ENCODE assay signal across 12 cellular contexts in genomic region chr4:147755567-147756295, GRCh38. TPM values are rescaled to one million over a fixed set of nuclear protein-coding genes. Genes with fewer than 3 reads are reported as not detected.
DNase-seq lines count a peak whose midpoint lies in the region; ATAC-seq and TF ChIP-seq lines count a peak whose summit lies in the region.
"Had no signal": no experiment of that assay in that cellular context is flagged by ENCODE, and none has a peak within 500 bp of the region (broad histone marks: within the 10 kb centered on the region; RNA-seq: fewer than 3 reads in every experiment).

No MANE protein-coding gene starts in this region.

- CTCF ChIA-PET in SK-N-SH (lab: Yijun Ruan, JAX), result interaction anchor here (1.3 kb wide), 1 partner anchor 111 kb away, joined by 5 read pairs; no protein-coding TSS in a partner anchor

- peaks cover 91% of the 10 kb centered on the region for H3K79me2 ChIP-seq in SK-N-SH (ENCODE audit: insufficient read depth)

- no peak for TF ChIP-seq RAD21 in SK-N-SH (IDR thresholded peaks at IDR 0.05; ENCODE audit: low read length)

- no peak overlapping the region for H3K9ac ChIP-seq in SK-N-SH
- H3K9ac ChIP-seq: KMS-11 had no signal

- DNase-seq in GM12865 (ENCODE audit: low read depth) (peak; percentile 60), RWPE2 (ENCODE audit: low spot score) (no peak), foreskin keratinocyte (no peak), sigmoid colon (no peak), NCI-H2107 (lab: John Stamatoyannopoulos, UW) (no peak), SK-N-SH (no peak), activated T-cell treated with anti-CD3 and anti-CD28 coated beads for 4 hours (no peak)
- no peak for DNase-seq in stimulated activated CD4-positive, alpha-beta T cell treated with anti-CD3 and anti-CD28 coated beads, Interleukin-4, amount 100 ng/mL, for 24 hours
- DNase-seq: CD4-positive, CD25-positive, alpha-beta regulatory T cell; NCI-H526 treated with DMSO at 0.1 percent for 48 hours; stimulated activated CD4-positive, alpha-beta T cell treated with anti-CD3 and anti-CD28 coated beads, Interleukin-1b, Interleukin-23, amount 100 ng/mL, for 48 hours had no signal

- H3K4me3 ChIP-seq in GM12865 (ENCODE audit: low read depth, low read length), result no peak overlapping the region
- H3K4me3 ChIP-seq in RWPE2 (ENCODE audit: severe bottlenecking), result no peak overlapping the region
- H3K4me3 ChIP-seq in sigmoid colon, result peak overlapping the region in 2 of 4 donors; percentile 14 to 20
- no peak overlapping the region for H3K4me3 ChIP-seq in SK-N-SH (ENCODE audit: low read depth in 2 of 2, low read length in 1 of 2)

- H2AFZ ChIP-seq in SK-N-SH (ENCODE audit: low read depth), result no peak overlapping the region

- peaks cover 13% of the 10 kb centered on the region for H3F3A ChIP-seq in SK-N-SH (replicated peaks; ENCODE audit: insufficient read depth)

- 63 to 74% methylated on average over 3 of the region's 3 CpGs for WGBS in sigmoid colon, 2 donors
- 83% methylated on average over 3 of the region's 3 CpGs for WGBS in SK-N-SH (ENCODE audit: low lambda C conversion rate)

- peaks cover 7% of the 10 kb centered on the region for H4K20me1 ChIP-seq in SK-N-SH (ENCODE audit: insufficient read depth)

- TF ChIP-seq EP300 in sigmoid colon (IDR thresholded peaks at IDR 0.05), result no peak
- TF ChIP-seq EP300 in SK-N-SH (IDR thresholded peaks at IDR 0.05; ENCODE audit: borderline replicate concordance in 1 of 2, low read depth in 1 of 2, low read length in 1 of 2), result no peak

- TF ChIP-seq CTCF in GM12865 (IDR thresholded peaks at IDR 0.05; ENCODE audit: insufficient read depth, low read depth, low read length, missing control alignments), result no peak
- no peak for TF ChIP-seq CTCF in RWPE2 (IDR thresholded peaks at IDR 0.05; ENCODE audit: poor library complexity, severe bottlenecking)
- no peak for TF ChIP-seq CTCF in foreskin keratinocyte (conservative IDR thresholded peaks at IDR 0.05)
- TF ChIP-seq CTCF in sigmoid colon (IDR thresholded peaks at IDR 0.05), result no peak
- TF ChIP-seq CTCF in SK-N-SH (IDR thresholded peaks at IDR 0.05), result no peak

- intact Hi-C loops in sigmoid colon (cut with DNase I), result no loop called here

- H3K4me1 ChIP-seq in RWPE2 (ENCODE audit: insufficient read depth, poor library complexity, severe bottlenecking) (peaks cover 15% of the 10 kb centered on the region), foreskin keratinocyte (peaks cover 27% of the 10 kb centered on the region), sigmoid colon (peaks cover 0 to 65% (median 61%) of the 10 kb centered on the region in 4 donors), SK-N-SH (ENCODE audit: control insufficient read depth in 1 of 2, insufficient read depth in 2 of 2, low read depth in 1 of 2, low read length in 1 of 2) (peaks cover 5 to 20% of the 10 kb centered on the region in 2 experiments; a peak in 3 of 4 replicates)

- POLR2A ChIA-PET in SK-N-SH (lab: Yijun Ruan, JAX), result no interaction called here

- H3K36me3 ChIP-seq in RWPE2 (ENCODE audit: low read depth), result 0 out of 2 replicates have a peak, but pooled peaks cover 3% of the 10 kb centered on the region
- H3K36me3 ChIP-seq in sigmoid colon, result peaks cover 0 to 4% (median 0%) of the 10 kb centered on the region in 4 donors
- H3K36me3 ChIP-seq in SK-N-SH (replicated peaks in 1 of 2; ENCODE audit: control insufficient read depth in 1 of 2, insufficient read depth in 2 of 2, low read length in 1 of 2), result no peaks in the 10 kb centered on the region

- peak overlapping the region; percentile 56 for H3K27ac ChIP-seq in RWPE2 (ENCODE audit: poor library complexity, severe bottlenecking)
- peak overlapping the region; percentile 72 for H3K27ac ChIP-seq in foreskin keratinocyte
- H3K27ac ChIP-seq in sigmoid colon, result peak overlapping the region; percentile 76 to 89 (median 78)
- peak overlapping the region in 1 of 2 experiments; percentile 53; a peak in 1 of 4 replicates for H3K27ac ChIP-seq in SK-N-SH (ENCODE audit: low read depth in 2 of 2, low read length in 1 of 2)
- H3K27ac ChIP-seq: KMS-11 had no signal

- H3K9me2 ChIP-seq in SK-N-SH, result no peaks in the 10 kb centered on the region

- H3K4me2 ChIP-seq in SK-N-SH, result no peak overlapping the region
- H3K4me2 ChIP-seq: KMS-11 had no signal

- no peak for ATAC-seq in RWPE2 (ENCODE audit: low read depth)
- ATAC-seq in foreskin keratinocyte, result no peak

- H3K9me3 ChIP-seq in RWPE2 (ENCODE audit: severe bottlenecking) (no peaks in the 10 kb centered on the region), sigmoid colon (no peaks in the 10 kb centered on the region), SK-N-SH (no peaks in the 10 kb centered on the region)

- H3K27me3 ChIP-seq in RWPE2 (ENCODE audit: insufficient read depth, poor library complexity, severe bottlenecking) (no peaks in the 10 kb centered on the region), foreskin keratinocyte (no peaks in the 10 kb centered on the region), sigmoid colon (no peaks in the 10 kb centered on the region), SK-N-SH (ENCODE audit: insufficient read depth) (no peaks in the 10 kb centered on the region)

- TF ChIP-seq POLR2A in sigmoid colon (IDR thresholded peaks at IDR 0.05), result no peak

TF ChIP-seq in SK-N-SH, 30 proteins besides CTCF, POLR2A, EP300 and RAD21:
- TF ChIP-seq MEF2A (IDR thresholded peaks at IDR 0.05; ENCODE audit: borderline replicate concordance, low read depth), result no peak
- TF ChIP-seq RCOR1 (IDR thresholded peaks at IDR 0.05; ENCODE audit: low read length), result no peak
- no peak for TF ChIP-seq SMC3 (IDR thresholded peaks at IDR 0.05; ENCODE audit: low read depth, low read length)
- TF ChIP-seq JUND (IDR thresholded peaks at IDR 0.05), result no peak
- no peak for TF ChIP-seq RFX5 (IDR thresholded peaks at IDR 0.05; ENCODE audit: low read length)
- no peak for TF ChIP-seq RXRA (IDR thresholded peaks at IDR 0.05; ENCODE audit: borderline replicate concordance, low read depth)
- TF ChIP-seq MXI1 (IDR thresholded peaks at IDR 0.05; ENCODE audit: low read depth, low read length), result no peak
- TF ChIP-seq TCF12 (IDR thresholded peaks at IDR 0.05), result no peak

RNA-seq across cellular contexts. Expression of gene ARHGAP10, which starts 23.8 kb away (rescaled TPM):
- total RNA-seq in foreskin keratinocyte, result 25.9 and 26.9 TPM in 2 replicates
- polyA plus RNA-seq in foreskin keratinocyte, result 18.2 and 18.8 TPM in 2 replicates
- total RNA-seq in sigmoid colon, result 100 to 1,000 TPM; 123 to 158 (median 139) TPM
- 1 to 10 TPM; 3.0 to 7.3 (median 7.2) TPM for polyA plus RNA-seq in sigmoid colon
- polyA plus RNA-seq in SK-N-SH (2012; rRNA removed), result 12.0 and 15.1 TPM in 2 replicates
- 12.9 and 13.8 TPM in 2 replicates for polyA plus RNA-seq in SK-N-SH (2012; cell fraction: cytosol; rRNA removed)
- 20.6 and 21.3 TPM in 2 replicates for polyA plus RNA-seq in SK-N-SH (2012; cell fraction: nucleus; rRNA removed)
